ENCODE assay signal across 16 cellular contexts in genomic region chr6:110755411-110755834, GRCh38.
"Had no signal": no experiment of that assay in that cellular context is flagged by ENCODE, and none has a peak within 500 bp of the region (broad histone marks: within the 10 kb centered on the region; RNA-seq: fewer than 3 reads in every experiment).

No MANE protein-coding gene starts in this region.

- H3K9me3 ChIP-seq: adrenal gland, testis had no signal

- H3K4me1 ChIP-seq: adrenal gland, testis had no signal

- H3K4me3 ChIP-seq: adrenal gland, coronary artery, lung, testis had no signal

- H3K27ac Mint-ChIP-seq: activated naive CD4-positive, alpha-beta T cell treated with anti-CD3 and anti-CD28 coated beads for 36 hours; activated T-helper 17 cell treated with anti-CD3 and anti-CD28 coated beads, Interleukin-2, amount 50 U/mL, for 72 hours; natural killer cell; T-helper 17 cell had no signal

- H3K36me3 Mint-ChIP-seq: natural killer cell had no signal

- ATAC-seq: activated T-helper 17 cell treated with anti-CD3 and anti-CD28 coated beads, Interleukin-2, amount 50 U/mL, for 72 hours; natural killer cell; stimulated activated naive CD8-positive, alpha-beta T cell treated with anti-CD3 and anti-CD28 coated beads, Interleukin-15, amount 100 ng/mL, for 72 hours; T-helper 17 cell had no signal

- H3K4me3 Mint-ChIP-seq: activated naive CD4-positive, alpha-beta T cell treated with anti-CD3 and anti-CD28 coated beads for 36 hours; activated T-helper 17 cell treated with anti-CD3 and anti-CD28 coated beads, Interleukin-2, amount 50 U/mL, for 72 hours; natural killer cell; stimulated activated naive CD8-positive, alpha-beta T cell treated with anti-CD3 and anti-CD28 coated beads, Interleukin-15, amount 100 ng/mL, for 72 hours; T-helper 17 cell had no signal

- H3K36me3 ChIP-seq: adrenal gland had no signal

- FAIRE-seq: urothelium cell line had no signal

- DNase-seq: activated CD4-positive, alpha-beta T cell treated with anti-CD3 and anti-CD28 coated beads, Interleukin-2, amount 50 U/mL, for 1 hour; activated naive CD4-positive, alpha-beta T cell treated with anti-CD3 and anti-CD28 coated beads for 36 hours; activated T-cell treated with anti-CD3 and anti-CD28 coated beads for 4 hours; adrenal gland; effector CD4-positive, alpha-beta T cell; hippocampal formation; natural killer cell; stimulated activated CD4-positive, alpha-beta T cell treated with anti-CD3 and anti-CD28 coated beads, Interleukin-4, amount 100 ng/mL, for 24 hours; stimulated activated naive CD8-positive, alpha-beta T cell treated with anti-CD3 and anti-CD28 coated beads, Interleukin-15, amount 100 ng/mL, for 72 hours; T-helper 17 cell; testis had no signal

- H3K27ac ChIP-seq: adrenal gland, coronary artery, epithelial cell of prostate, testis had no signal

- H3K27me3 ChIP-seq: adrenal gland, testis had no signal

- H3K27me3 Mint-ChIP-seq: activated T-helper 17 cell treated with anti-CD3 and anti-CD28 coated beads, Interleukin-2, amount 50 U/mL, for 72 hours; stimulated activated naive CD8-positive, alpha-beta T cell treated with anti-CD3 and anti-CD28 coated beads, Interleukin-15, amount 100 ng/mL, for 72 hours; T-helper 17 cell had no signal

- H3K9me3 Mint-ChIP-seq: activated naive CD4-positive, alpha-beta T cell treated with anti-CD3 and anti-CD28 coated beads for 36 hours; activated T-helper 17 cell treated with anti-CD3 and anti-CD28 coated beads, Interleukin-2, amount 50 U/mL, for 72 hours; natural killer cell; stimulated activated naive CD8-positive, alpha-beta T cell treated with anti-CD3 and anti-CD28 coated beads, Interleukin-15, amount 100 ng/mL, for 72 hours had no signal
